ENCODE assay signal across 10 cellular contexts in the genomic region with DNA sequence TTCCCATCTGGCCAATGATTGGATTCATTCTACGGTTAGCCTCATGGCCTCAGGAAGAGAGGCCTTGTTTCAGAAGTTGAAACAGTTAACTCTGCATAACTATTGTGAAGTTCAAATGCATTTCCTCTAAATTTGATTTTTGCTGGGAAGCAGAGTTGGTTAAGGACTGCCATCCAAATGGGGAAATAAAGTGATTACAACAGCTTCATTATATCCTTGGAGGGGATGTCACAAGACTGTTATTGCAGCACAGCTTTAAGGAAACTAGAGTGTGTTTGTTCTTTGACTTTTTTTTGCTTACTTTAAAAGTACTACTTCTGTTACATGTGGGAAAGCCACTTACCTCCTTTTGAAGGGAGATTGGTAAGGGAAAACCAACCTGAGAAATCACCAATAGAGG.
DNase-seq lines count a peak whose midpoint lies in the region; ATAC-seq, FAIRE-seq and TF ChIP-seq lines count a peak whose summit lies in the region.
"Had no signal": no experiment of that assay in that cellular context is flagged by ENCODE, and none has a peak within 500 bp of the region (broad histone marks: within the 10 kb centered on the region; RNA-seq: fewer than 3 reads in every experiment).

No MANE protein-coding gene starts in this region.

- H4K20me1 ChIP-seq in HepG2 (ENCODE audit: insufficient read depth, low read length), result no peaks in the 10 kb centered on the region

- no peaks in the 10 kb centered on the region for H3K9me3 Mint-ChIP-seq in naive thymus-derived CD8-positive, alpha-beta T cell

- H3K4me2 ChIP-seq in HepG2 (ENCODE audit: low read depth, low read length), result no peak overlapping the region

- H3K4me1 ChIP-seq in liver (ENCODE audit: control insufficient read depth in 4 of 4, insufficient read depth in 4 of 4, low read length in 3 of 4) (no peaks in the 10 kb centered on the region), HepG2 (ENCODE audit: insufficient read depth, low read length) (no peaks in the 10 kb centered on the region), esophagus squamous epithelium (peaks cover 25 to 54% (median 29%) of the 10 kb centered on the region in 3 donors)

- H3K27me3 ChIP-seq in liver (ENCODE audit: control insufficient read depth in 4 of 4, insufficient read depth in 4 of 4, low read length in 3 of 4), result no peaks in the 10 kb centered on the region
- no peaks in the 10 kb centered on the region for H3K27me3 ChIP-seq in HepG2 (ENCODE audit: control insufficient read depth in 1 of 2, insufficient read depth in 2 of 2, low read length in 2 of 2)
- no peaks in the 10 kb centered on the region for H3K27me3 ChIP-seq in esophagus squamous epithelium

- ATAC-seq in HepG2 (no peak), HG03159 (IDR thresholded peaks at IDR 0.05; ENCODE audit: unreplicated experiment) (no peak), HG02870 (IDR thresholded peaks at IDR 0.05; ENCODE audit: unreplicated experiment) (no peak)
- ATAC-seq in naive thymus-derived CD8-positive, alpha-beta T cell, result no peak
- ATAC-seq: left lobe of liver had no signal

- TF ChIP-seq EP300 in HepG2 (IDR thresholded peaks at IDR 0.05; ENCODE audit: low read depth in 2 of 2, low read length in 2 of 2), result no peak
- no peak for TF ChIP-seq EP300 in HepG2 (CRISPR knock-in tag; IDR thresholded peaks at IDR 0.05; ENCODE audit: borderline replicate concordance)

- POLR2A ChIA-PET in HepG2 (lab: Yijun Ruan, JAX), result no interaction called here
- POLR2A ChIA-PET in naive thymus-derived CD8-positive, alpha-beta T cell (lab: Charles Lee), result interaction anchor here (1.2 kb wide), 1 partner anchor 17 kb away, joined by 3 read pairs; no protein-coding TSS in a partner anchor

- TF ChIP-seq POLR2A in HepG2 (IDR thresholded peaks at IDR 0.05; ENCODE audit: insufficient read depth in 1 of 2, low read depth in 2 of 2, low read length in 2 of 2), result no peak
- peak in 1 of 4 donors; percentile 38 for TF ChIP-seq POLR2A in esophagus squamous epithelium (IDR thresholded peaks at IDR 0.05)

- peaks cover 0 to 44% (median 5%) of the 10 kb centered on the region in 3 donors for H3K36me3 Mint-ChIP-seq in naive thymus-derived CD8-positive, alpha-beta T cell

- H3K9me3 ChIP-seq in liver (ENCODE audit: control insufficient read depth in 4 of 4, low read length in 3 of 4) (no peaks in the 10 kb centered on the region), HepG2 (ENCODE audit: low read length) (no peaks in the 10 kb centered on the region), esophagus squamous epithelium (no peaks in the 10 kb centered on the region)

- peaks cover 44 to 75% (median 65%) of the 10 kb centered on the region in 4 donors for H3K4me1 Mint-ChIP-seq in naive thymus-derived CD8-positive, alpha-beta T cell

- H3K27me3 Mint-ChIP-seq in naive thymus-derived CD8-positive, alpha-beta T cell, result no peaks in the 10 kb centered on the region

- H3K27ac Mint-ChIP-seq in naive thymus-derived CD8-positive, alpha-beta T cell, result peak overlapping the region in 8 of 10 donors; percentile 3 to 83 (median 45)

- H3K36me3 ChIP-seq in liver (ENCODE audit: control insufficient read depth in 4 of 4, insufficient read depth in 3 of 4, low read depth in 1 of 4, low read length in 3 of 4) (peaks cover 0 to 3% (median 0%) of the 10 kb centered on the region in 4 donors), HepG2 (replicated peaks in 1 of 2; ENCODE audit: control insufficient read depth in 1 of 2, insufficient read depth in 2 of 2, low read length in 2 of 2) (peaks cover 0 to 15% of the 10 kb centered on the region in 2 experiments), esophagus squamous epithelium (peaks cover 0 to 17% (median 0%) of the 10 kb centered on the region in 3 donors)

- no peak for FAIRE-seq in HepG2 (lab: Jason Lieb, UNC)

- H2AFZ ChIP-seq in HepG2 (ENCODE audit: low read length), result no peak overlapping the region

- H3K27ac ChIP-seq in liver (ENCODE audit: low read depth in 1 of 2, low read length in 2 of 2), result peak overlapping the region; percentile 4 to 42
- H3K27ac ChIP-seq in HepG2 (ENCODE audit: extremely low read length, insufficient read depth, low read length), result no peak overlapping the region
- H3K27ac ChIP-seq in esophagus squamous epithelium, result peak overlapping the region; percentile 57 to 84 (median 78)

- intact Hi-C loops in HepG2 (cut with micrococcal nuclease; ENCODE audit: unreplicated experiment) (no loop called here), esophagus squamous epithelium (cut with DNase I) (no loop called here)

- DNase-seq in HepG2 (ENCODE audit: low spot score) (no peak), esophagus squamous epithelium (lab: John Stamatoyannopoulos, UW) (no peak), cerebellum (ENCODE audit: low spot score) (no peak)
- no peak for DNase-seq in naive thymus-derived CD8-positive, alpha-beta T cell
- no peak for DNase-seq in stimulated activated CD8-positive, alpha-beta memory T cell treated with anti-CD3 and anti-CD28 coated beads, Interleukin-4, amount 100 ng/mL, for 48 hours
- DNase-seq: activated effector memory CD4-positive, alpha-beta T cell treated with anti-CD3 and anti-CD28 coated beads, Interleukin-2, amount 50 U/mL, for 16 hours had no signal

- BruUV-seq in HepG2 (replicated peaks; lab: Mats Ljungman, UMichigan), result no TSS peak

- no peak overlapping the region for H3K4me3 Mint-ChIP-seq in naive thymus-derived CD8-positive, alpha-beta T cell

- H3K79me2 ChIP-seq in HepG2 (ENCODE audit: insufficient read depth, low read length), result no peaks in the 10 kb centered on the region

- WGBS in liver, result 74% methylated on average over 1 of the region's 1 CpG
- WGBS in HepG2 (ENCODE audit: low lambda C conversion rate), result 100% methylated on average over 1 of the region's 1 CpG
- whole genome bisulfite sequencing in esophagus squamous epithelium, 2 donors, result 55 to 73% methylated on average over 1 of the region's 1 CpG

- H3K9ac ChIP-seq in liver (ENCODE audit: low read depth in 1 of 2, low read length in 2 of 2) (no peak overlapping the region), HepG2 (ENCODE audit: insufficient read depth, low read depth, low read length) (no peak overlapping the region)

- in situ Hi-C loops in HepG2 (cut with HindIII; ENCODE audit: extremely low pct_ligation_motif_present, low pct_unique_long_range_greater_than_20kb), result no loop called here

- no peak for TF ChIP-seq RAD21 in liver (IDR thresholded peaks at IDR 0.05)
- TF ChIP-seq RAD21 in HepG2 (CRISPR knock-in tag; IDR thresholded peaks at IDR 0.05), result no peak

- CTCF ChIA-PET in HepG2 (lab: Yijun Ruan, JAX; ENCODE audit: low intra/inter-chr PET ratio, low total read pairs), result no interaction called here

- TF ChIP-seq CTCF in liver (IDR thresholded peaks at IDR 0.05; ENCODE audit: low read depth, low read length, missing input control), result no peak
- TF ChIP-seq CTCF in HepG2 (CRISPR knock-in tag; IDR thresholded peaks at IDR 0.05), result no peak
- TF ChIP-seq CTCF in esophagus squamous epithelium (IDR thresholded peaks at IDR 0.05), result no peak

- no peak overlapping the region for H3K4me3 ChIP-seq in liver (ENCODE audit: low read depth in 1 of 3, low read length in 3 of 3)
- H3K4me3 ChIP-seq in HepG2 (replicated peaks in 1 of 3; ENCODE audit: insufficient read depth in 1 of 3, low read depth in 2 of 3, low read length in 3 of 3), result no peak overlapping the region
- H3K4me3 ChIP-seq in esophagus squamous epithelium, result peak overlapping the region in 1 of 4 donors; percentile 18

TF ChIP-seq in HepG2, 621 proteins besides CTCF, POLR2A, EP300 and RAD21:
- TF ChIP-seq RXRB (CRISPR knock-in tag; IDR thresholded peaks at IDR 0.05; ENCODE audit: borderline replicate concordance), result no peak
- TF ChIP-seq, protein P1, sequence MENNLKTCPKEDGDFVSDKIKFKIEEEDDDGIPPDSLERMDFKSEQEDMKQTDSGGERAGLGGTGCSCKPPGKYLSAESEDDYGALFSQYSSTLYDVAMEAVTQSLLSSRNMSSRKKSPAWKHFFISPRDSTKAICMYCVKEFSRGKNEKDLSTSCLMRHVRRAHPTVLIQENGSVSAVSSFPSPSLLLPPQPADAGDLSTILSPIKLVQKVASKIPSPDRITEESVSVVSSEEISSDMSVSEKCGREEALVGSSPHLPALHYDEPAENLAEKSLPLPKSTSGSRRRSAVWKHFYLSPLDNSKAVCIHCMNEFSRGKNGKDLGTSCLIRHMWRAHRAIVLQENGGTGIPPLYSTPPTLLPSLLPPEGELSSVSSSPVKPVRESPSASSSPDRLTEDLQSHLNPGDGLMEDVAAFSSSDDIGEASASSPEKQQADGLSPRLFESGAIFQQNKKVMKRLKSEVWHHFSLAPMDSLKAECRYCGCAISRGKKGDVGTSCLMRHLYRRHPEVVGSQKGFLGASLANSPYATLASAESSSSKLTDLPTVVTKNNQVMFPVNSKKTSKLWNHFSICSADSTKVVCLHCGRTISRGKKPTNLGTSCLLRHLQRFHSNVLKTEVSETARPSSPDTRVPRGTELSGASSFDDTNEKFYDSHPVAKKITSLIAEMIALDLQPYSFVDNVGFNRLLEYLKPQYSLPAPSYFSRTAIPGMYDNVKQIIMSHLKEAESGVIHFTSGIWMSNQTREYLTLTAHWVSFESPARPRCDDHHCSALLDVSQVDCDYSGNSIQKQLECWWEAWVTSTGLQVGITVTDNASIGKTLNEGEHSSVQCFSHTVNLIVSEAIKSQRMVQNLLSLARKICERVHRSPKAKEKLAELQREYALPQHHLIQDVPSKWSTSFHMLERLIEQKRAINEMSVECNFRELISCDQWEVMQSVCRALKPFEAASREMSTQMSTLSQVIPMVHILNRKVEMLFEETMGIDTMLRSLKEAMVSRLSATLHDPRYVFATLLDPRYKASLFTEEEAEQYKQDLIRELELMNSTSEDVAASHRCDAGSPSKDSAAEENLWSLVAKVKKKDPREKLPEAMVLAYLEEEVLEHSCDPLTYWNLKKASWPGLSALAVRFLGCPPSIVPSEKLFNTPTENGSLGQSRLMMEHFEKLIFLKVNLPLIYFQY (CRISPR knock-in tag; IDR thresholded peaks at IDR 0.05; ENCODE audit: borderline replicate concordance), result no peak
- TF ChIP-seq ZNF263 (CRISPR knock-in tag; IDR thresholded peaks at IDR 0.05), result no peak
- no peak for TF ChIP-seq ZNF350 (CRISPR knock-in tag; IDR thresholded peaks at IDR 0.05; ENCODE audit: borderline replicate concordance, low read depth)
- TF ChIP-seq CAMTA2 (CRISPR knock-in tag; IDR thresholded peaks at IDR 0.05; ENCODE audit: borderline replicate concordance), result no peak
- no peak for TF ChIP-seq ZNF256 (CRISPR knock-in tag; conservative IDR thresholded peaks at IDR 0.05)
TF ChIP-seq in HepG2: peak in this region for 0.
